Comparison of ENCODE assay signal across 19 cellular contexts in genomic region chr5:72433520-72433919, GRCh38.
DNase-seq lines count a peak whose midpoint lies in the region; TF ChIP-seq lines count a peak whose summit lies in the region.
"Had no signal": no experiment of that assay in that cellular context is flagged by ENCODE, and none has a peak within 500 bp of the region (broad histone marks: within the 10 kb centered on the region; RNA-seq: fewer than 3 reads in every experiment).

No MANE protein-coding gene starts in this region.

- H3K4me3 ChIP-seq in AG10803 (ENCODE audit: low read length) = no peak overlapping the region
- H3K4me3 ChIP-seq in fibroblast of mammary gland (ENCODE audit: control insufficient read depth, low read depth, low read length) = no peak overlapping the region
- H3K4me3 ChIP-seq in sigmoid colon = no peak overlapping the region
- no peak overlapping the region for H3K4me3 ChIP-seq in A673 (ENCODE audit: low read depth, low read length, poor library complexity, severe bottlenecking)
- no peak overlapping the region for H3K4me3 ChIP-seq in endodermal cell (ENCODE audit: low read length)
- H3K4me3 ChIP-seq: spleen had no signal

- intact Hi-C loops in sigmoid colon (cut with DNase I) (no loop called here), A673 (cut with micrococcal nuclease; ENCODE audit: unreplicated experiment) (no loop called here), Calu3 (cut with micrococcal nuclease; ENCODE audit: unreplicated experiment) (no loop called here)

- DNase-seq in AG10803 (ENCODE audit: low read depth) = peak; percentile 52
- peak; percentile 87 for DNase-seq in NOMO-1 treated with DMSO at 0.1 percent for 48 hours (lab: John Stamatoyannopoulos, UW; ENCODE audit: unreplicated experiment)
- DNase-seq in fibroblast of mammary gland (ENCODE audit: low read depth) = peak; percentile 49
- no peak for DNase-seq in sigmoid colon
- no peak for DNase-seq in A673 (ENCODE audit: low spot score)
- DNase-seq in Calu3 = no peak
- no peak for DNase-seq in endodermal cell
- DNase-seq in AML-193 (lab: John Stamatoyannopoulos, UW) = no peak
- DNase-seq: activated CD4-positive, CD25-positive, alpha-beta regulatory T cell; amniotic stem cell; hippocampal formation; IMR-90; NCI-H1092; NCI-H2107; RPMI8226; spleen; stimulated activated naive B cell treated with anti-CD40 and anti-IgM and Interleukin-4, amounts not matched to agents 10 μg/mL and 1 μg/mL and 100 μg/mL, for 72 hours; T-helper 17 cell had no signal

- H3K27me3 ChIP-seq in sigmoid colon (no peaks in the 10 kb centered on the region), A673 (replicated peaks; ENCODE audit: insufficient read depth, low read depth, low read length, poor library complexity) (no peaks in the 10 kb centered on the region), endodermal cell (ENCODE audit: control insufficient read depth, insufficient read depth, low read length, poor library complexity, severe bottlenecking) (peaks cover 10% of the 10 kb centered on the region)
- H3K27me3 ChIP-seq: spleen had no signal

- H3K36me3 ChIP-seq in sigmoid colon (no peaks in the 10 kb centered on the region), A673 (ENCODE audit: insufficient read depth, low read length, poor library complexity, severe bottlenecking) (no peaks in the 10 kb centered on the region), endodermal cell (ENCODE audit: control insufficient read depth, insufficient read depth, low read length) (no peaks in the 10 kb centered on the region)
- H3K36me3 ChIP-seq: spleen had no signal

- H3K27ac Mint-ChIP-seq in Calu3 (ENCODE audit: unreplicated experiment) = no peak overlapping the region
- H3K27ac Mint-ChIP-seq in endodermal cell = no peak overlapping the region
- H3K27ac Mint-ChIP-seq: activated T-helper 17 cell treated with anti-CD3 and anti-CD28 coated beads, Interleukin-2, amount 50 U/mL, for 72 hours; stimulated activated naive B cell treated with anti-CD40 and anti-IgM and Interleukin-4, amounts not matched to agents 10 μg/mL and 1 μg/mL and 100 μg/mL, for 72 hours; T-helper 17 cell had no signal

- H3K9me3 Mint-ChIP-seq in Calu3 (ENCODE audit: low read depth, unreplicated experiment) (no peaks in the 10 kb centered on the region), endodermal cell (no peaks in the 10 kb centered on the region)
- H3K9me3 Mint-ChIP-seq: activated T-helper 17 cell treated with anti-CD3 and anti-CD28 coated beads, Interleukin-2, amount 50 U/mL, for 72 hours; stimulated activated naive B cell treated with anti-CD40 and anti-IgM and Interleukin-4, amounts not matched to agents 10 μg/mL and 1 μg/mL and 100 μg/mL, for 72 hours had no signal

- TF ChIP-seq POLR2A in sigmoid colon (IDR thresholded peaks at IDR 0.05) = no peak

- TF ChIP-seq CTCF in AG10803 (conservative IDR thresholded peaks at IDR 0.05; ENCODE audit: low read length) (no peak), fibroblast of mammary gland (conservative IDR thresholded peaks at IDR 0.05; ENCODE audit: control insufficient read depth, insufficient read depth, low read depth, low read length) (no peak), sigmoid colon (IDR thresholded peaks at IDR 0.05) (no peak), A673 (conservative IDR thresholded peaks at IDR 0.05; ENCODE audit: low read depth, low read length) (no peak), Calu3 (IDR thresholded peaks at IDR 0.05; ENCODE audit: unreplicated experiment) (no peak), endodermal cell (conservative IDR thresholded peaks at IDR 0.05) (no peak)

- no peak overlapping the region for H3K4me3 Mint-ChIP-seq in Calu3 (ENCODE audit: low read depth, unreplicated experiment)
- no peak overlapping the region for H3K4me3 Mint-ChIP-seq in endodermal cell
- H3K4me3 Mint-ChIP-seq: activated T-helper 17 cell treated with anti-CD3 and anti-CD28 coated beads, Interleukin-2, amount 50 U/mL, for 72 hours; stimulated activated naive B cell treated with anti-CD40 and anti-IgM and Interleukin-4, amounts not matched to agents 10 μg/mL and 1 μg/mL and 100 μg/mL, for 72 hours; T-helper 17 cell had no signal

- CTCF ChIA-PET in A673 (lab: Charles Lee) (no interaction called here), Calu3 (lab: Charles Lee) (no interaction called here)

- no TSS peak for BruUV-seq in A673 (replicated peaks; lab: Mats Ljungman, UMichigan)
- no TSS peak for BruUV-seq in Calu3 (replicated peaks; lab: Mats Ljungman, UMichigan)

- peaks cover 73% of the 10 kb centered on the region for H3K27me3 Mint-ChIP-seq in Calu3 (ENCODE audit: unreplicated experiment)
- peaks cover 20% of the 10 kb centered on the region for H3K27me3 Mint-ChIP-seq in endodermal cell (ENCODE audit: insufficient read depth)

- H3K36me3 Mint-ChIP-seq in Calu3 (ENCODE audit: insufficient read depth, unreplicated experiment) (no peaks in the 10 kb centered on the region), endodermal cell (ENCODE audit: low read depth) (no peaks in the 10 kb centered on the region)
- H3K36me3 Mint-ChIP-seq: stimulated activated naive B cell treated with anti-CD40 and anti-IgM and Interleukin-4, amounts not matched to agents 10 μg/mL and 1 μg/mL and 100 μg/mL, for 72 hours had no signal

- H3K27ac ChIP-seq in sigmoid colon = peak overlapping the region in 3 of 4 donors; percentile 38 to 74 (median 65)
- no peak overlapping the region for H3K27ac ChIP-seq in A673 (ENCODE audit: low read depth, low read length, poor library complexity, severe bottlenecking)
- no peak overlapping the region for H3K27ac ChIP-seq in endodermal cell (ENCODE audit: low read depth, low read length)

- no peaks in the 10 kb centered on the region for H3K4me1 Mint-ChIP-seq in Calu3 (ENCODE audit: low read depth, unreplicated experiment)
- peaks cover 9% of the 10 kb centered on the region for H3K4me1 Mint-ChIP-seq in endodermal cell
- H3K4me1 Mint-ChIP-seq: activated T-helper 17 cell treated with anti-CD3 and anti-CD28 coated beads, Interleukin-2, amount 50 U/mL, for 72 hours; T-helper 17 cell had no signal

- 60 to 83% methylated on average over 1 of the region's 1 CpG for WGBS in sigmoid colon, 2 donors
- 64 to 86% methylated on average over 1 of the region's 1 CpG for WGBS in endodermal cell (ENCODE audit: insufficient coverage in 1 of 2, insufficient read length in 1 of 2), 2 experiments

- POLR2A ChIA-PET in A673 (lab: Charles Lee; ENCODE audit: low non-redundant PET) = no interaction called here

- TF ChIP-seq EP300 in sigmoid colon (IDR thresholded peaks at IDR 0.05) = no peak

- H3K9ac ChIP-seq in endodermal cell (ENCODE audit: extremely low read depth, low read length, poor library complexity, severe bottlenecking) = no peak overlapping the region

- peaks cover 0 to 37% (median 30%) of the 10 kb centered on the region in 4 donors for H3K4me1 ChIP-seq in sigmoid colon
- no peaks in the 10 kb centered on the region for H3K4me1 ChIP-seq in A673 (ENCODE audit: insufficient read depth, low read length, poor library complexity, severe bottlenecking)
- H3K4me1 ChIP-seq in endodermal cell (ENCODE audit: control insufficient read depth, insufficient read depth, low read length) = peaks cover 6% of the 10 kb centered on the region

- H3K9me3 ChIP-seq in sigmoid colon (no peaks in the 10 kb centered on the region), A673 (ENCODE audit: low read depth, low read length, poor library complexity, severe bottlenecking) (no peaks in the 10 kb centered on the region), endodermal cell (ENCODE audit: control insufficient read depth, low read length) (no peaks in the 10 kb centered on the region)
- H3K9me3 ChIP-seq: spleen had no signal

Comparison
In these comparisons a context has a peak if more than half of its experiments do, and no peak if none do; other contexts are left out.
1. DNase-seq: peak in AG10803 (single experiment), NOMO-1 treated with DMSO at 0.1 percent for 48 hours (single experiment) and fibroblast of mammary gland (single experiment); none in sigmoid colon (single experiment), A673 (single experiment), Calu3 (single experiment), endodermal cell (single experiment) and AML-193 (0 of 2).
2. H3K27ac ChIP-seq: peak in sigmoid colon (3 of 4); none in A673 (single experiment) and endodermal cell (single experiment).